7 cellular contexts compared by ENCODE assay signal in genomic region chr16:75205438-75205837, GRCh38. TPM values are rescaled to one million over a fixed set of nuclear protein-coding genes. Genes with fewer than 3 reads are reported as not detected.
"Had no signal": no experiment of that assay in that cellular context is flagged by ENCODE, and none has a peak within 500 bp of the region (broad histone marks: within the 10 kb centered on the region; RNA-seq: fewer than 3 reads in every experiment).

No MANE protein-coding gene starts in this region.

RNA-seq across cellular contexts. Expression of gene CTRB2, which starts 1.5 kb away (rescaled TPM):
- total RNA-seq: GM23248, H4, H7, HFFc6, HT1080, IMR-90 had no signal
- polyA plus RNA-seq: GM23248, IMR-90, K562 had no signal

RNA-seq across cellular contexts. Expression of gene CTRB1, which starts 13.3 kb away (rescaled TPM):
- total RNA-seq: GM23248, H4, H7, HFFc6, HT1080, IMR-90 had no signal
- polyA plus RNA-seq: GM23248, IMR-90, K562 had no signal
